Comparison of ENCODE assay signal across 9 cellular contexts in the genomic region with DNA sequence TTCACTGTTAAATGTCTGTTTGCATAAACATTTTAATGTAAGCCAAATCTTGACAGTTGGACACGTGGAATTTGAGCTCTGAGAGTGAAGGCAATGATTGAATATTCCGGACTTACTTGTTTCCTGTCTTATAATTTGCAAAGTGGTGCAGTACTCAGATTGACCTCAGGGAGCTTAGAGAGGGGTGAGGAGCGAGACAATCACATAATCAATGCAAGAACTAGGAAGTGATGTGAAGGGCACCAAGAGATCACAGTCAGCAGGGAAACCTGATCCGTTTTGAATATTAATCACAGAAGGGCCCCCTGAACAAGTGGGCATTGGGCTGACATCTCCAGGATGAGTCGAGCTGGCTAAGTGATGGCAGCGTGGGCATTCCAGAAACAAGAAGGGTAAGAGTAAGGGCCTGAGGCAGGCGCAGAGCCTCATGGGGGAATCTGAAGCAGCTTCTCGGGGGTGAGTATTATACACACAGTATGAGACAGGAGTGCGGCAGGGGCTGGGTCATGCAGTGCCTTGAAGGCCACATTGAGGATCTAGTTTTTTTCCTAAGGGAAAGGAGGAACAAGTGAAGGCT. TPM values are rescaled to one million over a fixed set of nuclear protein-coding genes. Genes with fewer than 3 reads are reported as not detected.
DNase-seq lines count a peak whose midpoint lies in the region; ATAC-seq and TF ChIP-seq lines count a peak whose summit lies in the region.
"Had no signal": no experiment of that assay in that cellular context is flagged by ENCODE, and none has a peak within 500 bp of the region (broad histone marks: within the 10 kb centered on the region; RNA-seq: fewer than 3 reads in every experiment).

No MANE protein-coding gene starts in this region.

- ATAC-seq in GM21619 (IDR thresholded peaks at IDR 0.05; ENCODE audit: unreplicated experiment), result no peak
- ATAC-seq in GM18511 (IDR thresholded peaks at IDR 0.05; ENCODE audit: unreplicated experiment), result no peak
- no peak for ATAC-seq in HG02973 (IDR thresholded peaks at IDR 0.05; ENCODE audit: unreplicated experiment)

- H3K4me3 ChIP-seq in osteoblast (ENCODE audit: insufficient read depth, low read length), result no peak overlapping the region

- TF ChIP-seq CTCF in osteoblast (IDR thresholded peaks at IDR 0.05; ENCODE audit: extremely low read depth, low read depth, low read length), result peak; percentile 40

- H4K20me1 ChIP-seq in osteoblast (ENCODE audit: insufficient read depth, low read length), result peaks cover 10% of the 10 kb centered on the region

- peaks cover 61% of the 10 kb centered on the region for H3K79me2 ChIP-seq in osteoblast (ENCODE audit: insufficient read depth, low read length)

- no peak overlapping the region for H3K4me2 ChIP-seq in osteoblast (ENCODE audit: insufficient read depth, low read length)

- H3K27ac ChIP-seq in osteoblast (ENCODE audit: low read depth, low read length), result no peak overlapping the region

- no peaks in the 10 kb centered on the region for H3K27me3 ChIP-seq in osteoblast (ENCODE audit: insufficient read depth, low read length)

- no peak overlapping the region for H2AFZ ChIP-seq in osteoblast (ENCODE audit: low read length)

- DNase-seq in DMS53 (lab: John Stamatoyannopoulos, UW), result peak; percentile 16
- DNase-seq in DMS53 treated with DMSO at 0.1 percent for 48 hours (lab: John Stamatoyannopoulos, UW; ENCODE audit: unreplicated experiment), result no peak
- peak; percentile 79 for DNase-seq in NCI-H510A treated with DMSO at 0.1 percent for 48 hours (lab: John Stamatoyannopoulos, UW)
- DNase-seq in dermis blood vessel endothelial cell, result peak; percentile 52
- no peak for DNase-seq in osteoblast (ENCODE audit: insufficient read length, low spot score, missing footprints)
- DNase-seq: NCI-H2227 treated with DMSO at 0.1 percent for 48 hours had no signal

- H3K36me3 ChIP-seq in osteoblast (ENCODE audit: insufficient read depth, low read length), result no peaks in the 10 kb centered on the region

- H3K4me1 ChIP-seq in osteoblast (ENCODE audit: insufficient read depth, low read length), result peaks cover 18% of the 10 kb centered on the region

- H3K9me3 ChIP-seq in osteoblast (ENCODE audit: low read depth, low read length), result no peaks in the 10 kb centered on the region

RNA-seq across cellular contexts. Expression of a gene that starts 26.1 kb away (rescaled TPM):
- total RNA-seq in dermis blood vessel endothelial cell, result 34.9 and 47.8 TPM in 2 replicates
- total RNA-seq in osteoblast, result 17.7 and 20.6 TPM in 2 replicates

Comparison
In these comparisons a context has a peak if more than half of its experiments do, and no peak if none do; other contexts are left out.
1. DNase-seq: peak in DMS53 (single experiment), NCI-H510A treated with DMSO at 0.1 percent for 48 hours (single experiment) and dermis blood vessel endothelial cell (single experiment); none in DMS53 treated with DMSO at 0.1 percent for 48 hours (single experiment) and osteoblast (single experiment).